ENCODE assay signal across 8 cellular contexts in genomic region chr3:65751123-65751700, GRCh38.
DNase-seq lines count a peak whose midpoint lies in the region; ATAC-seq and TF ChIP-seq lines count a peak whose summit lies in the region.

No MANE protein-coding gene starts in this region.

- H3K4me1 Mint-ChIP-seq in endodermal cell: peaks cover 13% of the 10 kb centered on the region
- peaks cover 19% of the 10 kb centered on the region for H3K4me1 Mint-ChIP-seq in mesothelial cell of epicardium

- no peaks in the 10 kb centered on the region for H3K36me3 ChIP-seq in endodermal cell (ENCODE audit: control insufficient read depth, insufficient read depth, low read length)

- peak overlapping the region; percentile 31 for H3K27ac ChIP-seq in endodermal cell (ENCODE audit: low read depth, low read length)

- H3K9me3 Mint-ChIP-seq in endodermal cell (no peaks in the 10 kb centered on the region), mesothelial cell of epicardium (peaks cover 5% of the 10 kb centered on the region)

- H3K9ac ChIP-seq in endodermal cell (ENCODE audit: extremely low read depth, low read length, poor library complexity, severe bottlenecking): no peak overlapping the region

- H3K4me3 ChIP-seq in endodermal cell (ENCODE audit: low read length): no peak overlapping the region

- 47 to 74% methylated on average over 5 of the region's 5 CpGs for WGBS in endodermal cell (ENCODE audit: insufficient coverage in 1 of 2, insufficient read length in 1 of 2), 2 experiments

- H3K27ac Mint-ChIP-seq in endodermal cell (no peak overlapping the region), mesothelial cell of epicardium (no peak overlapping the region)

- no peaks in the 10 kb centered on the region for H3K9me3 ChIP-seq in endodermal cell (ENCODE audit: control insufficient read depth, low read length)

- no peaks in the 10 kb centered on the region for H3K27me3 ChIP-seq in endodermal cell (ENCODE audit: control insufficient read depth, insufficient read depth, low read length, poor library complexity, severe bottlenecking)

- H3K4me1 ChIP-seq in endodermal cell (ENCODE audit: control insufficient read depth, insufficient read depth, low read length): no peaks in the 10 kb centered on the region

- TF ChIP-seq CTCF in endodermal cell (conservative IDR thresholded peaks at IDR 0.05) (peak; percentile 87), mesothelial cell of epicardium (IDR thresholded peaks at IDR 0.05; ENCODE audit: unreplicated experiment) (peak; percentile 72), omental fat pad (IDR thresholded peaks at IDR 0.05) (no peak)

- peak; percentile 53 for ATAC-seq in GM18502 (IDR thresholded peaks at IDR 0.05; ENCODE audit: poor library complexity, unreplicated experiment)
- ATAC-seq in omental fat pad (ENCODE audit: low FRiP score): no peak
- no peak for ATAC-seq in HG03108 (IDR thresholded peaks at IDR 0.05; ENCODE audit: unreplicated experiment)

- DNase-seq in AG20443 (ENCODE audit: low spot score) (peak; percentile 63), NCI-H82 (lab: John Stamatoyannopoulos, UW) (peak; percentile 71), endodermal cell (peak; percentile 89), mesothelial cell of epicardium (ENCODE audit: low spot score in 2 of 2, unreplicated experiment in 2 of 2) (peak in 1 of 2 experiments; percentile 59), omental fat pad (ENCODE audit: low spot score) (no peak), HuH-7.5 (ENCODE audit: low spot score) (no peak)

- H3K4me3 Mint-ChIP-seq in endodermal cell: no peak overlapping the region
- no peak overlapping the region for H3K4me3 Mint-ChIP-seq in mesothelial cell of epicardium

- H3K27me3 Mint-ChIP-seq in endodermal cell (ENCODE audit: insufficient read depth): no peaks in the 10 kb centered on the region
- H3K27me3 Mint-ChIP-seq in mesothelial cell of epicardium (ENCODE audit: low read depth): no peaks in the 10 kb centered on the region

- no peaks in the 10 kb centered on the region for H3K36me3 Mint-ChIP-seq in endodermal cell (ENCODE audit: low read depth)
- H3K36me3 Mint-ChIP-seq in mesothelial cell of epicardium: no peaks in the 10 kb centered on the region

Comparison
In these comparisons a context has a peak if more than half of its experiments do, and no peak if none do; other contexts are left out.
1. DNase-seq: peak in AG20443 (single experiment), NCI-H82 (single experiment) and endodermal cell (single experiment); none in omental fat pad (single experiment) and HuH-7.5 (single experiment).
2. CTCF ChIP-seq: peak in endodermal cell (single experiment) and mesothelial cell of epicardium (single experiment); none in omental fat pad (0 of 3).